In genomic region chr4:157837071-157837470, GRCh38 we compare ENCODE assay signal across 14 cellular contexts.
DNase-seq lines count a peak whose midpoint lies in the region; ATAC-seq and TF ChIP-seq lines count a peak whose summit lies in the region.
"Had no signal": no experiment of that assay in that cellular context is flagged by ENCODE, and none has a peak within 500 bp of the region (broad histone marks: within the 10 kb centered on the region; RNA-seq: fewer than 3 reads in every experiment).

No MANE protein-coding gene starts in this region.

- DNase-seq in NCI-H1048 (lab: John Stamatoyannopoulos, UW) = peak; percentile 16
- peak; percentile 20 for DNase-seq in fibroblast of gingiva (ENCODE audit: low read depth)
- no peak for DNase-seq in NCI-H69 (lab: John Stamatoyannopoulos, UW)
- no peak for DNase-seq in A172 (ENCODE audit: low spot score)
- DNase-seq: Caco-2; CD4-positive, CD25-positive, alpha-beta regulatory T cell; CD8-positive, alpha-beta T cell; DMS153; DND-41; GOT3 had no signal

- TF ChIP-seq CTCF in VCaP (conservative IDR thresholded peaks at IDR 0.05) = no peak

- no peak for ATAC-seq in GM18498 (IDR thresholded peaks at IDR 0.05; ENCODE audit: unreplicated experiment)
- ATAC-seq: CD8-positive, alpha-beta T cell had no signal

- peak overlapping the region; percentile 66 for H3K27ac ChIP-seq in VCaP
- H3K27ac ChIP-seq: BLaER1, C4-2B had no signal

Comparison
In these comparisons a context has a peak if more than half of its experiments do, and no peak if none do; other contexts are left out.
1. DNase-seq: peak in NCI-H1048 (single experiment) and fibroblast of gingiva (single experiment); none in NCI-H69 (single experiment) and A172 (single experiment).